34 cellular contexts compared by ENCODE assay signal in genomic region chr6:161959072-161959471, GRCh38.
"Had no signal": no experiment of that assay in that cellular context is flagged by ENCODE, and none has a peak within 500 bp of the region (broad histone marks: within the 10 kb centered on the region; RNA-seq: fewer than 3 reads in every experiment).

No MANE protein-coding gene starts in this region.

- H3K4me3 ChIP-seq: MG63 had no signal

- DNase-seq: Karpas-422, Kasumi-1, MG63, MM.1S, MV-4-11, NCI-H1048, NCI-H1092, NCI-H1092 treated with DMSO at 0.1 percent for 48 hours, NCI-H1105, NCI-H1105 treated with DMSO at 0.1 percent for 48 hours, NCI-H1417, NCI-H1417 treated with DMSO at 0.1 percent for 48 hours, NCI-H1436, NCI-H1436 treated with DMSO at 0.1 percent for 48 hours, NCI-H146, NCI-H1694, NCI-H1694 treated with DMSO at 0.1 percent for 48 hours, NCI-H187, NCI-H187 treated with DMSO at 0.1 percent for 48 hours, NCI-H1930, NCI-H2029, NCI-H2029 treated with DMSO at 0.1 percent for 48 hours, NCI-H2081, NCI-H2081 treated with DMSO at 0.1 percent for 48 hours, NCI-H2107, NCI-H2171, NCI-H2171 treated with DMSO at 0.1 percent for 48 hours, NCI-H2227 treated with DMSO at 0.1 percent for 48 hours, NCI-H226, NCI-H345, NCI-H446, NCI-H446 treated with DMSO at 0.1 percent for 48 hours, NCI-H510A had no signal

- H3K36me3 ChIP-seq: MG63 had no signal

- H3K27me3 ChIP-seq: MG63 had no signal

- H3K9me3 ChIP-seq: MG63 had no signal

- H3K4me2 ChIP-seq: KMS-11 had no signal

- H3K27ac ChIP-seq: KMS-11 had no signal

- H3K9ac ChIP-seq: KMS-11 had no signal
